Comparison of ENCODE assay signal across 8 cellular contexts in the genomic region with DNA sequence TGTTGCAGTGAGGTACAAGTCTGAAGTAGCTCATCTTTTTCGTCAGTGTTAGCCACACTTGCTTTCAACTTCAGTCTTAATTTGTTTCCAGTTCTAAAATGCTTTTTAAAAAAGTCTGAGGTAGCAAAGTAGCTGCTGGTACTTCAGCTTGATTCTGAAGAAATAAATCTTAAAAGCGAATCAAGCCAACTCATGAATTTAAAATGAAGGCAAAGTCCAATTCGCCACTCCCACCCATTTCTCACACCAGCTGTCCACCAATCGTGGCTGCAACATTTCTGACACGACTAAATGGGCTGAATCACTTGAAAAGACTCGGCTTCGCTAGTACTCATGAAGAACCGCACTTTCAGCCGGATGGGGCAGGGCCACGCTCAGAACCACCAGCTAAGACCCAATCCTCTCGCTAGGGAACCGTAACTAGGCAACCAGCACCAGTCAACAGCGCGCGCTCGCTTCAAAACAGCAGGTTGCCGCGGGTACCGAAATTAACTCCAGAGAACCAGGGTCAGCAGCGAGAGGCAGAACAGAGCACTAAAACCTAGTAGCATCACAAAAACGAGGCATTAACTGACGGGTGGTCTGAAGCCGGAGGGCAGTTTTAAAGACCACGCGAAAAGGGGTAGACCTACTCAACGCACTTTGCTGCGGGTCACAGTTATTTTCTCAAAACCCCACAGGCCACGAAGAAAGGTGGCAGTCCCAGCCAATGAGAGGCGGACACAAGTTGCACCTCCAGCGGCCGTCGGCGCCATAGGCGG. TPM values are rescaled to one million over a fixed set of nuclear protein-coding genes. Genes with fewer than 3 reads are reported as not detected.
A peak's percentile ranks its signal among the peaks of the same experiment; 100 is the strongest.
DNase-seq lines count a peak whose midpoint lies in the region; ATAC-seq and TF ChIP-seq lines count a peak whose summit lies in the region.

No MANE protein-coding gene starts in this region.

- peaks cover 24% of the 10 kb centered on the region for H3K4me1 Mint-ChIP-seq in MCF 10A (ENCODE audit: insufficient read depth, unreplicated experiment)

- H3K27ac ChIP-seq in VCaP (peak overlapping the region; percentile 100), iPS-18a (ENCODE audit: low read length) (peak overlapping the region; percentile 98)

- no TSS peak for BruUV-seq in MCF 10A (replicated peaks; lab: Mats Ljungman, UMichigan)

- H3K9me3 ChIP-seq in iPS-18a (ENCODE audit: control insufficient read depth, low read depth, low read length) (no peaks in the 10 kb centered on the region), skeletal muscle satellite cell (replicated peaks; ENCODE audit: low read length) (no peaks in the 10 kb centered on the region)

- peaks cover 12% of the 10 kb centered on the region for H3K4me1 ChIP-seq in iPS-18a (ENCODE audit: control insufficient read depth, low read depth, low read length)
- H3K4me1 ChIP-seq in skeletal muscle satellite cell (ENCODE audit: control insufficient read depth, insufficient read depth, low read length) = peaks cover 33% of the 10 kb centered on the region

- H3K27me3 Mint-ChIP-seq in MCF 10A (ENCODE audit: insufficient read depth, unreplicated experiment) = no peaks in the 10 kb centered on the region

- peak overlapping the region; percentile 100 for H3K27ac Mint-ChIP-seq in MCF 10A (ENCODE audit: low read depth, unreplicated experiment)

- peak overlapping the region; percentile 92 for H3K4me2 ChIP-seq in skeletal muscle satellite cell (ENCODE audit: low read length)

- no peaks in the 10 kb centered on the region for H3K9me3 Mint-ChIP-seq in MCF 10A (ENCODE audit: unreplicated experiment)

- H3K9ac ChIP-seq in iPS-18a (ENCODE audit: low read length) = peak overlapping the region; percentile 99
- peak overlapping the region; percentile 100 for H3K9ac ChIP-seq in skeletal muscle satellite cell (ENCODE audit: low read depth, low read length)

- CTCF ChIA-PET in MCF 10A (lab: Yijun Ruan, JAX) = interaction anchor here (0.8 to 1.4 kb wide), 3 partner anchors 11 to 782 kb away, joined by 3 to 4 read pairs (median 4); no protein-coding TSS in a partner anchor

- H3K36me3 ChIP-seq in iPS-18a (ENCODE audit: control insufficient read depth, low read depth, low read length) = no peaks in the 10 kb centered on the region
- peaks cover 5% of the 10 kb centered on the region for H3K36me3 ChIP-seq in skeletal muscle satellite cell (ENCODE audit: insufficient read depth, low read length)

- ATAC-seq in HG02678 (IDR thresholded peaks at IDR 0.05; ENCODE audit: unreplicated experiment) (peak; percentile 31), GM19328 (IDR thresholded peaks at IDR 0.05; ENCODE audit: unreplicated experiment) (no peak)

- H3K36me3 Mint-ChIP-seq in MCF 10A (ENCODE audit: insufficient read depth, unreplicated experiment) = peaks cover 19% of the 10 kb centered on the region

- POLR2A ChIA-PET in MCF 10A (lab: Yijun Ruan, JAX) = interaction anchor here (0.5 to 6.3 kb wide), 39 partner anchors 8 to 1816 kb away, joined by 3 to 122 read pairs (median 5); a partner anchor contains a TSS

- DNase-seq in GM12865 (ENCODE audit: low read depth) = peak; percentile 91
- DNase-seq in NCI-H1930 (lab: John Stamatoyannopoulos, UW) = peak; percentile 50 to 51
- peak; percentile 85 for DNase-seq in MCF 10A (ENCODE audit: unreplicated experiment)

- intact Hi-C loops in MCF 10A (cut with micrococcal nuclease) = loop anchor here (1.0 to 10.0 kb wide), 3 partner anchors 262 to 790 kb away; a partner anchor contains a TSS

- H3K4me3 ChIP-seq in GM12865 (ENCODE audit: low read depth, low read length) (peak overlapping the region; percentile 93), iPS-18a (ENCODE audit: low read length) (peak overlapping the region; percentile 85), skeletal muscle satellite cell (ENCODE audit: low read length) (peak overlapping the region; percentile 94)

- TF ChIP-seq CTCF in GM12865 (IDR thresholded peaks at IDR 0.05; ENCODE audit: insufficient read depth, low read depth, low read length, missing control alignments) = no peak
- peak; percentile 26; the same call in 1 of the 2 replicates for TF ChIP-seq CTCF in VCaP (conservative IDR thresholded peaks at IDR 0.05)
- no peak for TF ChIP-seq CTCF in MCF 10A (IDR thresholded peaks at IDR 0.05; ENCODE audit: unreplicated experiment)

- H3K4me3 Mint-ChIP-seq in MCF 10A (ENCODE audit: unreplicated experiment) = peak overlapping the region; percentile 96

- H3K27me3 ChIP-seq in iPS-18a (ENCODE audit: control insufficient read depth, insufficient read depth, low read length) = no peaks in the 10 kb centered on the region
- H3K27me3 ChIP-seq in skeletal muscle satellite cell (ENCODE audit: control insufficient read depth, insufficient read depth, low read length) = no peaks in the 10 kb centered on the region

RNA-seq across cellular contexts. Expression of a gene that starts 0.9 kb away (rescaled TPM):
- 175 and 178 TPM in 2 replicates for total RNA-seq in MCF 10A (2022)
- total RNA-seq in skeletal muscle satellite cell (2012; rRNA removed) = 95.8 and 106 TPM in 2 replicates

RNA-seq across cellular contexts. Expression of a gene that starts 38.6 kb away (rescaled TPM):
- 5.2 and 6.0 TPM in 2 replicates for total RNA-seq in MCF 10A (2022)
- 2.0 and 4.1 TPM in 2 replicates for total RNA-seq in skeletal muscle satellite cell (2012; rRNA removed)
